8 cellular contexts compared by ENCODE assay signal in genomic region chr14:39266589-39266870, GRCh38. TPM values are rescaled to one million over a fixed set of nuclear protein-coding genes. Genes with fewer than 3 reads are reported as not detected.
DNase-seq lines count a peak whose midpoint lies in the region; ATAC-seq and TF ChIP-seq lines count a peak whose summit lies in the region.

No MANE protein-coding gene starts in this region.

- H3K4me3 ChIP-seq in left lung: peak overlapping the region; percentile 87 to 90

- peak overlapping the region; percentile 96 for H3K4me3 Mint-ChIP-seq in MCF 10A (ENCODE audit: unreplicated experiment)

- H3K36me3 Mint-ChIP-seq in MCF 10A (ENCODE audit: insufficient read depth, unreplicated experiment): no peaks in the 10 kb centered on the region

- TF ChIP-seq CTCF in MCF 10A (IDR thresholded peaks at IDR 0.05; ENCODE audit: unreplicated experiment) (no peak), left lung (IDR thresholded peaks at IDR 0.05) (no peak)

- H3K9me3 Mint-ChIP-seq in MCF 10A (ENCODE audit: unreplicated experiment): no peaks in the 10 kb centered on the region

- POLR2A ChIA-PET in MCF 10A (lab: Yijun Ruan, JAX): interaction anchor here (0.5 to 7.4 kb wide), 26 partner anchors 10 to 197 kb away, joined by 3 to 144 read pairs (median 6); partner anchors contain the start of genes FBXO33, GEMIN2, PNN and TRAPPC6B

- no peaks in the 10 kb centered on the region for H3K36me3 ChIP-seq in left lung

- H3K27me3 ChIP-seq in left lung: no peaks in the 10 kb centered on the region

- H3K27me3 Mint-ChIP-seq in MCF 10A (ENCODE audit: insufficient read depth, unreplicated experiment): no peaks in the 10 kb centered on the region

- H3K27ac Mint-ChIP-seq in MCF 10A (ENCODE audit: low read depth, unreplicated experiment): peak overlapping the region; percentile 98

- peaks cover 11 to 38% of the 10 kb centered on the region in 2 donors for H3K4me1 ChIP-seq in left lung

- intact Hi-C loops in MCF 10A (cut with micrococcal nuclease): loop anchor here (5.0 kb wide), 1 partner anchor 79 kb away; no protein-coding TSS in a partner anchor
- intact Hi-C loops in left lung (cut with DNase I): no loop called here

- BruUV-seq in MCF 10A (replicated peaks; lab: Mats Ljungman, UMichigan): no TSS peak

- H3K27ac ChIP-seq in left lung: peak overlapping the region; percentile 98 to 100

- CTCF ChIA-PET in MCF 10A (lab: Yijun Ruan, JAX): interaction anchor here (0.6 to 1.4 kb wide), 4 partner anchors 13 to 78 kb away, joined by 3 to 4 read pairs (median 3); no protein-coding TSS in a partner anchor

- DNase-seq in HCEC 1CT: peak; percentile 54
- DNase-seq in NCI-H1105 (lab: John Stamatoyannopoulos, UW): peak; percentile 73
- DNase-seq in MCF 10A (ENCODE audit: unreplicated experiment): no peak
- DNase-seq in left lung: peak in 1 of 2 donors; percentile 63
- DNase-seq in stromal cell of bone marrow (ENCODE audit: low read depth): peak; percentile 17
- DNase-seq in H4 (ENCODE audit: low spot score): no peak
- DNase-seq in NCI-H2029 (lab: John Stamatoyannopoulos, UW): no peak

- ATAC-seq in GM18519 (IDR thresholded peaks at IDR 0.05; ENCODE audit: low FRiP score, unreplicated experiment) (peak; percentile 26), left lung (peak; percentile 64)

- H3K9me3 ChIP-seq in left lung: peaks cover 0 to 3% of the 10 kb centered on the region in 2 donors

- H3K4me1 Mint-ChIP-seq in MCF 10A (ENCODE audit: insufficient read depth, unreplicated experiment): peaks cover 29% of the 10 kb centered on the region

RNA-seq across cellular contexts. Expression of gene MIA2, which starts 32.8 kb away (rescaled TPM):
- 63.2 and 72.9 TPM in 2 replicates for total RNA-seq in MCF 10A (2022)
- total RNA-seq in left lung: 10 to 100 TPM; 28.4 to 35.8 TPM
- total RNA-seq in H4 (2014; rRNA removed; shearing (Covaris generic)): 13.5 and 16.4 TPM in 2 replicates

Comparison
In these comparisons a context has a peak if more than half of its experiments do, and no peak if none do; other contexts are left out.
1. DNase-seq: peak in HCEC 1CT (single experiment), NCI-H1105 (single experiment) and stromal cell of bone marrow (single experiment); none in MCF 10A (single experiment), H4 (single experiment) and NCI-H2029 (single experiment).